12 cellular contexts compared by ENCODE assay signal in the genomic region with DNA sequence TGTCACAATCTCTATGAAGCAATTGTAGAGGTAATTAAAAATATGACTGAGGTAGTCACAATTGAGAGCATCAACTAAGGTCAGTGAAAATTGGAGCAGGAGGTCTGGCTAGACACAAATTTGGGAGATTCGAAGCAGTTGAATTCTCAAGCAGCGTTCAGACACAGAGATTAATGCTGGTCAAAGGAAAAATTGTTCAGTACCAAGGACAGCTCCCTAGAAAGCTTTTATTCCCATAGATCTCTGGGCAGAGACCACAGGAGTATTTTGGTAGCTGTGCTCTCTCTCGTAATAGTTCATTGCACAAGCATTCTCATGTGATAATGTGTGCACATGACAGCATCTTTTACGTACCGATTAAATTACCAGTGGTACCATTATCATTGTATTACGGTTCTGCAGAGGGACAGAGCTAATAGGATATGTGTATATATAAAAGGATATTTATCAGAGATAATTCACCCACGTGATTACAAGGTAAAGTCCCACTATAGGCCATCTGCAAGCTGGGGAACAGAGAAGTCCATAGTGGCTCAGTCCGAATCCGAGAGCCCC.
DNase-seq lines count a peak whose midpoint lies in the region; ATAC-seq, FAIRE-seq and TF ChIP-seq lines count a peak whose summit lies in the region.
"Had no signal": no experiment of that assay in that cellular context is flagged by ENCODE, and none has a peak within 500 bp of the region (broad histone marks: within the 10 kb centered on the region; RNA-seq: fewer than 3 reads in every experiment).

No MANE protein-coding gene starts in this region.

- H3K36me3 ChIP-seq in WERI-Rb-1 (no peaks in the 10 kb centered on the region), left ventricle myocardium inferior (no peaks in the 10 kb centered on the region)

- 33% methylated on average over 9 of the region's 9 CpGs for WGBS in A549 (ENCODE audit: missing lambda C conversion rate)

- H3K4me3 ChIP-seq in A549 (no peak overlapping the region), WERI-Rb-1 (ENCODE audit: low read depth, low read length) (no peak overlapping the region), left ventricle myocardium inferior (no peak overlapping the region)

- FAIRE-seq in A549 (lab: Jason Lieb, UNC), result no peak

- no peak for TF ChIP-seq RAD21 in A549 (conservative IDR thresholded peaks at IDR 0.05 in 1 of 2, IDR thresholded peaks at IDR 0.05 in 1 of 2)

- H3K27me3 ChIP-seq in WERI-Rb-1 (ENCODE audit: insufficient read depth, low read depth, severe bottlenecking) (no peaks in the 10 kb centered on the region), left ventricle myocardium inferior (ENCODE audit: low read depth) (no peaks in the 10 kb centered on the region)

- ATAC-seq in A549 (no peak), HG03565 (IDR thresholded peaks at IDR 0.05; ENCODE audit: unreplicated experiment) (no peak)

- DNase-seq in A549 (ENCODE audit: low read depth in 1 of 2, low spot score in 1 of 2) (no peak), HK-2 (ENCODE audit: unreplicated experiment) (peak; percentile 2), SW480 (ENCODE audit: low spot score) (peak; percentile 14), glomerular endothelial cell (ENCODE audit: extremely low read depth, low read depth, low spot score) (peak; percentile 22), DMS79 (lab: John Stamatoyannopoulos, UW) (no peak), WERI-Rb-1 (no peak), left ventricle myocardium inferior (no peak)
- DNase-seq: activated B cell treated with CpG ODN at 0.5 μM for 24 hours; activated effector memory CD4-positive, alpha-beta T cell treated with Interleukin-2 at 50 U/mL for 16 hours; effector CD4-positive, alpha-beta T cell; islet precursor cell had no signal

- intact Hi-C loops in left ventricle myocardium inferior (cut with micrococcal nuclease), result no loop called here

- POLR2A ChIA-PET in A549 (lab: Yijun Ruan, JAX), result no interaction called here

- H3K4me1 ChIP-seq in A549 (no peaks in the 10 kb centered on the region), left ventricle myocardium inferior (no peaks in the 10 kb centered on the region)

- no peak for TF ChIP-seq CTCF in A549 (IDR thresholded peaks at IDR 0.05)
- no peak for TF ChIP-seq CTCF in WERI-Rb-1 (IDR thresholded peaks at IDR 0.05; ENCODE audit: low read depth, low read length)
- no peak for TF ChIP-seq CTCF in left ventricle myocardium inferior (IDR thresholded peaks at IDR 0.05; ENCODE audit: borderline replicate concordance)

- no peak for TF ChIP-seq EP300 in A549 (IDR thresholded peaks at IDR 0.05)

- H3K9me3 ChIP-seq in A549 (no peaks in the 10 kb centered on the region), WERI-Rb-1 (ENCODE audit: severe bottlenecking) (no peaks in the 10 kb centered on the region), left ventricle myocardium inferior (replicated peaks) (no peaks in the 10 kb centered on the region)

- TF ChIP-seq POLR2A in A549 (IDR thresholded peaks at IDR 0.05; ENCODE audit: low read length), result no peak

- CTCF ChIA-PET in A549 (lab: Yijun Ruan, JAX), result interaction anchor here (0.6 to 0.9 kb wide), 2 partner anchors 21 to 64 kb away, joined by 5 to 7 read pairs; no protein-coding TSS in a partner anchor

- no peak overlapping the region for H3K27ac ChIP-seq in A549
- no peak overlapping the region for H3K27ac ChIP-seq in WERI-Rb-1
- H3K27ac ChIP-seq in left ventricle myocardium inferior (replicated peaks), result no peak overlapping the region

- no peak overlapping the region for H3K4me2 ChIP-seq in A549

TF ChIP-seq in A549, 52 proteins besides CTCF, POLR2A, EP300 and RAD21:
- no peak for TF ChIP-seq ZC3H11A (IDR thresholded peaks at IDR 0.05)
- TF ChIP-seq, protein P1, sequence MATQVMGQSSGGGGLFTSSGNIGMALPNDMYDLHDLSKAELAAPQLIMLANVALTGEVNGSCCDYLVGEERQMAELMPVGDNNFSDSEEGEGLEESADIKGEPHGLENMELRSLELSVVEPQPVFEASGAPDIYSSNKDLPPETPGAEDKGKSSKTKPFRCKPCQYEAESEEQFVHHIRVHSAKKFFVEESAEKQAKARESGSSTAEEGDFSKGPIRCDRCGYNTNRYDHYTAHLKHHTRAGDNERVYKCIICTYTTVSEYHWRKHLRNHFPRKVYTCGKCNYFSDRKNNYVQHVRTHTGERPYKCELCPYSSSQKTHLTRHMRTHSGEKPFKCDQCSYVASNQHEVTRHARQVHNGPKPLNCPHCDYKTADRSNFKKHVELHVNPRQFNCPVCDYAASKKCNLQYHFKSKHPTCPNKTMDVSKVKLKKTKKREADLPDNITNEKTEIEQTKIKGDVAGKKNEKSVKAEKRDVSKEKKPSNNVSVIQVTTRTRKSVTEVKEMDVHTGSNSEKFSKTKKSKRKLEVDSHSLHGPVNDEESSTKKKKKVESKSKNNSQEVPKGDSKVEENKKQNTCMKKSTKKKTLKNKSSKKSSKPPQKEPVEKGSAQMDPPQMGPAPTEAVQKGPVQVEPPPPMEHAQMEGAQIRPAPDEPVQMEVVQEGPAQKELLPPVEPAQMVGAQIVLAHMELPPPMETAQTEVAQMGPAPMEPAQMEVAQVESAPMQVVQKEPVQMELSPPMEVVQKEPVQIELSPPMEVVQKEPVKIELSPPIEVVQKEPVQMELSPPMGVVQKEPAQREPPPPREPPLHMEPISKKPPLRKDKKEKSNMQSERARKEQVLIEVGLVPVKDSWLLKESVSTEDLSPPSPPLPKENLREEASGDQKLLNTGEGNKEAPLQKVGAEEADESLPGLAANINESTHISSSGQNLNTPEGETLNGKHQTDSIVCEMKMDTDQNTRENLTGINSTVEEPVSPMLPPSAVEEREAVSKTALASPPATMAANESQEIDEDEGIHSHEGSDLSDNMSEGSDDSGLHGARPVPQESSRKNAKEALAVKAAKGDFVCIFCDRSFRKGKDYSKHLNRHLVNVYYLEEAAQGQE (IDR thresholded peaks at IDR 0.05), result peak; percentile 89
- TF ChIP-seq, protein P2, sequence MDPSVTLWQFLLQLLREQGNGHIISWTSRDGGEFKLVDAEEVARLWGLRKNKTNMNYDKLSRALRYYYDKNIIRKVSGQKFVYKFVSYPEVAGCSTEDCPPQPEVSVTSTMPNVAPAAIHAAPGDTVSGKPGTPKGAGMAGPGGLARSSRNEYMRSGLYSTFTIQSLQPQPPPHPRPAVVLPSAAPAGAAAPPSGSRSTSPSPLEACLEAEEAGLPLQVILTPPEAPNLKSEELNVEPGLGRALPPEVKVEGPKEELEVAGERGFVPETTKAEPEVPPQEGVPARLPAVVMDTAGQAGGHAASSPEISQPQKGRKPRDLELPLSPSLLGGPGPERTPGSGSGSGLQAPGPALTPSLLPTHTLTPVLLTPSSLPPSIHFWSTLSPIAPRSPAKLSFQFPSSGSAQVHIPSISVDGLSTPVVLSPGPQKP (IDR thresholded peaks at IDR 0.05; ENCODE audit: low read depth, low read length), result no peak
- TF ChIP-seq MAFK (IDR thresholded peaks at IDR 0.05; ENCODE audit: partially characterized antibody), result no peak

Comparison
In these comparisons a context has a peak if more than half of its experiments do, and no peak if none do; other contexts are left out.
1. DNase-seq: peak in HK-2 (single experiment), SW480 (single experiment) and glomerular endothelial cell (single experiment); none in A549 (0 of 2), DMS79 (single experiment), WERI-Rb-1 (single experiment) and left ventricle myocardium inferior (single experiment).